ENCODE assay signal across 7 cellular contexts in the genomic region with DNA sequence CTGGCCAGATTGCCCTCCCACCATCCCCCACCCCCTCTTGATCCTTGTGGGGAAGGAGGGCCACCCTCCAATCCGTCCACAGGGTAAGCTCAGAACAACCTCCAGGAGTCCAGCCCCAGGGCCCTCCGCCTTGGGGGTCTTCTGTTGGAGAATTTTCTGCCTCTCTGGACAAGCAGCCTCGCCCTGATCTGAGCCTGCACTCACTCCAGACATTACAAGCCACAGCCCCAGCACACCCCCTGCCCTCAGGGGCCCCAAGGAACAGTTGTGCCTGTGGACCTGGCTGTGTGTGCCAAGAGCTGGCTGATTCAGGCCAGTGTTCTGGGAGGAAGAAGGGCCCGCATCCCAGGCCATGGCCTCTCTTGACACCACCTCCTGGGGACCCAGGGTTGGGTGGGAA. TPM values are rescaled to one million over a fixed set of nuclear protein-coding genes. Genes with fewer than 3 reads are reported as not detected.
A peak's percentile ranks its signal among the peaks of the same experiment; 100 is the strongest.
DNase-seq lines count a peak whose midpoint lies in the region; ATAC-seq and TF ChIP-seq lines count a peak whose summit lies in the region.

No MANE protein-coding gene starts in this region.

- H3K23ac ChIP-seq in H9 (ENCODE audit: insufficient read length, low read depth, low read length) = no peak overlapping the region

- no peak overlapping the region for H2AK5ac ChIP-seq in H9 (ENCODE audit: insufficient read length, low read length)

- no peak overlapping the region for H3K27ac ChIP-seq in H9 (ENCODE audit: insufficient read length, low read depth, low read length)
- peak overlapping the region in 9 of 10 donors; percentile 75 to 94 (median 91) for H3K27ac ChIP-seq in heart right ventricle
- peak overlapping the region; percentile 36 for H3K27ac ChIP-seq in skeletal muscle tissue (ENCODE audit: low read depth, low read length)

- peaks cover 51% of the 10 kb centered on the region for H3K27me3 Mint-ChIP-seq in H9 (ENCODE audit: low read depth)
- no peaks in the 10 kb centered on the region for H3K27me3 Mint-ChIP-seq in T-cell

- H3K4me1 ChIP-seq in H9 (ENCODE audit: insufficient read depth, low read length) (no peaks in the 10 kb centered on the region), heart right ventricle (peaks cover 19 to 51% (median 45%) of the 10 kb centered on the region in 9 donors), skeletal muscle tissue (ENCODE audit: control insufficient read depth in 3 of 3, insufficient read depth in 3 of 3, low read length in 3 of 3) (peaks cover 18 to 27% (median 23%) of the 10 kb centered on the region in 3 donors)

- no peak overlapping the region for H3T11ph ChIP-seq in H9 (ENCODE audit: low read length)

- peak overlapping the region in 8 of 10 donors; percentile 44 to 77 (median 68) for H3K4me3 ChIP-seq in heart right ventricle
- no peak overlapping the region for H3K4me3 ChIP-seq in skeletal muscle tissue (ENCODE audit: low read length in 3 of 3)

- H3K36me3 ChIP-seq in heart right ventricle (peaks cover 0 to 38% (median 22%) of the 10 kb centered on the region in 9 donors), skeletal muscle tissue (ENCODE audit: control insufficient read depth in 3 of 3, insufficient read depth in 3 of 3, low read length in 3 of 3) (peaks cover 11 to 24% (median 20%) of the 10 kb centered on the region in 3 donors)

- H2AFZ ChIP-seq in H9 (ENCODE audit: low read length) = no peak overlapping the region

- H3K9me3 Mint-ChIP-seq in H9 (peaks cover 3 to 7% of the 10 kb centered on the region in 2 experiments; a peak in 4 of 5 replicates), T-cell (no peaks in the 10 kb centered on the region)

- no peak overlapping the region for H3K14ac ChIP-seq in H9 (ENCODE audit: insufficient read depth, low read length)

- no peak for DNase-seq in H9
- no peak for DNase-seq in T-cell
- no peak for DNase-seq in heart right ventricle
- no peak for DNase-seq in left lobe of liver (ENCODE audit: low spot score)
- no peak for DNase-seq in stimulated activated CD4-positive, alpha-beta T cell treated with anti-CD3 and anti-CD28 coated beads, Interleukin-4, amount 100 ng/mL, for 4 hours

- H3K36me3 Mint-ChIP-seq in H9 (ENCODE audit: insufficient read depth in 1 of 3, low read depth in 3 of 3) (peaks cover 0 to 3% (median 0%) of the 10 kb centered on the region in 3 experiments; a peak in 2 of 7 replicates), T-cell (peaks cover 2% of the 10 kb centered on the region)

- H2BK20ac ChIP-seq in H9 (ENCODE audit: low read depth, low read length, poor library complexity, severe bottlenecking) = no peak overlapping the region

- no peaks in the 10 kb centered on the region for H3K79me2 ChIP-seq in H9 (ENCODE audit: insufficient read depth, low read length)

- intact Hi-C loops in heart right ventricle (cut with DNase I) = no loop called here

- H3K18ac ChIP-seq in H9 (ENCODE audit: insufficient read length, low read depth, low read length) = no peak overlapping the region

- no peak overlapping the region for H3K56ac ChIP-seq in H9 (ENCODE audit: insufficient read length, low read depth, low read length)

- no peak for TF ChIP-seq CTCF in H9 (conservative IDR thresholded peaks at IDR 0.05)
- no peak for TF ChIP-seq CTCF in heart right ventricle (IDR thresholded peaks at IDR 0.05)

- peaks cover 31 to 38% of the 10 kb centered on the region in 2 experiments for H3K4me1 Mint-ChIP-seq in H9
- peaks cover 19 to 24% (median 22%) of the 10 kb centered on the region in 3 donors for H3K4me1 Mint-ChIP-seq in T-cell

- no CpG with 5 or more reads among the region's 4 CpGs for WGBS in H9 (ENCODE audit: extremely low coverage, insufficient read length, low lambda C conversion rate)
- WGBS in heart right ventricle, 2 donors = 61 to 86% methylated on average over 4 of the region's 4 CpGs

- H3K4ac ChIP-seq in H9 (ENCODE audit: low read depth, low read length) = no peak overlapping the region

- H3K9ac ChIP-seq in H9 (ENCODE audit: extremely low read depth, insufficient read length, low read length) = no peak overlapping the region
- no peak overlapping the region for H3K9ac ChIP-seq in skeletal muscle tissue (ENCODE audit: low read depth in 1 of 3, low read length in 3 of 3)

- H3K27me3 ChIP-seq in H9 (ENCODE audit: insufficient read depth, low read length) (peaks cover 19% of the 10 kb centered on the region; the same call in 1 of the 2 replicates), heart right ventricle (peaks cover 12 to 31% (median 27%) of the 10 kb centered on the region in 7 donors), skeletal muscle tissue (ENCODE audit: control insufficient read depth in 3 of 3, insufficient read depth in 3 of 3, low read length in 3 of 3) (peaks cover 18 to 38% (median 30%) of the 10 kb centered on the region in 3 donors)

- peaks cover 22% of the 10 kb centered on the region for H3K23me2 ChIP-seq in H9 (ENCODE audit: insufficient read length, low read depth, low read length, poor library complexity, severe bottlenecking)

- no peak overlapping the region for H2BK12ac ChIP-seq in H9 (ENCODE audit: insufficient read length, low read depth, low read length)

- H4K8ac ChIP-seq in H9 (replicated peaks; ENCODE audit: insufficient read length, low read depth, low read length) = no peak overlapping the region

- no peak overlapping the region for H2BK15ac ChIP-seq in H9 (ENCODE audit: low read depth, low read length)

- POLR2A ChIA-PET in T-cell (lab: Charles Lee) = no interaction called here

- H3K9me3 ChIP-seq in H9 (ENCODE audit: control insufficient read depth, low read depth, low read length) = no peaks in the 10 kb centered on the region
- no peaks in the 10 kb centered on the region for H3K9me3 ChIP-seq in heart right ventricle
- no peaks in the 10 kb centered on the region for H3K9me3 ChIP-seq in skeletal muscle tissue (ENCODE audit: control insufficient read depth in 3 of 3, low read length in 3 of 3)

- H3K4me3 Mint-ChIP-seq in H9 = peak overlapping the region; percentile 60 to 72
- H3K4me3 Mint-ChIP-seq in T-cell = peak overlapping the region; percentile 50 to 82 (median 67)

- ATAC-seq in T-cell (replicated peaks in 1 of 4) (no peak), heart right ventricle (peak in 2 of 8 donors; percentile 1 to 7), HG02885 (IDR thresholded peaks at IDR 0.05; ENCODE audit: poor library complexity, unreplicated experiment) (no peak), left lobe of liver (no peak)

- H3K4me2 ChIP-seq in H9 (ENCODE audit: insufficient read depth, insufficient read length, low read length) = peak overlapping the region; percentile 56

- no peaks in the 10 kb centered on the region for H3K79me1 ChIP-seq in H9 (ENCODE audit: insufficient read depth, low read depth, low read length, poor library complexity, severe bottlenecking)

- CTCF ChIA-PET in T-cell (lab: Charles Lee) = interaction anchor here in 1 of 2 donors (0.6 kb wide), 1 partner anchor 278 kb away, joined by 7 read pairs; no protein-coding TSS in a partner anchor

- no peaks in the 10 kb centered on the region for H4K20me1 ChIP-seq in H9 (ENCODE audit: control insufficient read depth, insufficient read depth, insufficient read length)

- H4K5ac ChIP-seq in H9 (ENCODE audit: insufficient read length, low read depth, low read length) = no peak overlapping the region

- H3K27ac Mint-ChIP-seq in H9 (no peak overlapping the region), T-cell (peak overlapping the region; percentile 67 to 71)

- no peak overlapping the region for H2BK5ac ChIP-seq in H9 (ENCODE audit: insufficient read length, low read length)

- no peak overlapping the region for H2BK120ac ChIP-seq in H9 (ENCODE audit: low read depth, low read length, poor library complexity, severe bottlenecking)

- no peak overlapping the region for H4K91ac ChIP-seq in H9 (ENCODE audit: insufficient read length, low read depth, low read length)

RNA-seq across cellular contexts. Expression of a gene that starts 0.5 kb away (rescaled TPM):
- total RNA-seq in H9 (2021) (9.9 and 11.4 TPM in 2 replicates), T-cell (100 to 1,000 TPM in 3 of 5 donors, 10 to 100 TPM in 2; 56.4 to 120 (median 113) TPM), heart right ventricle (10 to 100 TPM; 15.2 to 46.9 (median 25.3) TPM), skeletal muscle tissue (4.7 TPM), left lobe of liver (6.5 TPM)
- 10 to 100 TPM; 17.9 to 65.8 TPM for polyA plus RNA-seq in heart right ventricle

RNA-seq across cellular contexts. Expression of a gene that starts 57.4 kb away (rescaled TPM):
- total RNA-seq in H9 (2021) = 16.5 and 20.7 TPM in 2 replicates
- total RNA-seq in T-cell = 100 to 1,000 TPM in 1 of 5 donors, 10 to 100 TPM in 4; 77.8 to 105 (median 79.4) TPM
- 10 to 100 TPM; 22.5 to 46.9 (median 25.8) TPM for total RNA-seq in heart right ventricle
- 10 to 100 TPM in 1 of 2 donors, 1 to 10 TPM in 1; 9.9 to 14.8 TPM for polyA plus RNA-seq in heart right ventricle
- total RNA-seq in skeletal muscle tissue = 7.8 TPM
- 23.7 TPM for total RNA-seq in left lobe of liver

Comparison
In these comparisons a context has a peak if more than half of its experiments do, and no peak if none do; other contexts are left out.
1. H3K27ac Mint-ChIP-seq: peak in T-cell (2 of 2); none in H9 (0 of 3).
2. H3K4me3 ChIP-seq: peak in heart right ventricle (8 of 10); none in skeletal muscle tissue (0 of 3).